ENCODE assay signal across 9 cellular contexts in the genomic region with DNA sequence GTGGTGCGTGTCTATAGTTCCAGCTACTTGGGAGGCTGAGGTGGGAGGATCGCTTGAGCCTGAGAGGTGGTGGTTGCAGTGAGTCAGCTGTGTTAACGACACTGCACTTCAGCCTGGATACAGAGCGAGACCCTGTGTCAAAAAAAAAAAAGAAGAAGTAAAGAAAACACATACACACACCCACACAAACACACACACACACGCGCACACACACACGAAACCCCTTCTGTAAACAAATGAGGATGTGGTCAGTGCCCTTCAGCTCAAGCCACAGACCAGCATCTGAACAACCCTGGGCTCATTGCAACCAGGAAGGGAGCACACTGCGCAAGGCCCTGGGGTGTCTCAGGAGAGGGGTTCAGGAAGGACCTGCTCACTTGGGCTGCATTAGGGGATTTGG. TPM values are rescaled to one million over a fixed set of nuclear protein-coding genes. Genes with fewer than 3 reads are reported as not detected.
DNase-seq lines count a peak whose midpoint lies in the region; ATAC-seq and TF ChIP-seq lines count a peak whose summit lies in the region.
"Had no signal": no experiment of that assay in that cellular context is flagged by ENCODE, and none has a peak within 500 bp of the region (broad histone marks: within the 10 kb centered on the region; RNA-seq: fewer than 3 reads in every experiment).

No MANE protein-coding gene starts in this region.

- H3K27me3 ChIP-seq in left lung, result peaks cover 0 to 59% of the 10 kb centered on the region in 2 donors

- intact Hi-C loops in left lung (cut with DNase I) (no loop called here), posterior vena cava (cut with DNase I) (no loop called here)

- in situ Hi-C loops in KBM-7 (cut with MboI; ENCODE audit: low pct_unique_long_range_greater_than_20kb, low sequenced_read_pairs), result no loop called here

- no peaks in the 10 kb centered on the region for H3K9me3 ChIP-seq in left lung

- DNase-seq in KBM-7, result peak; percentile 59
- DNase-seq in left lung, result peak in 1 of 2 donors; percentile 54
- DNase-seq in NCI-H446 treated with DMSO at 0.1 percent for 48 hours (lab: John Stamatoyannopoulos, UW), result no peak
- DNase-seq in NCI-H2171 (lab: John Stamatoyannopoulos, UW), result no peak
- no peak for DNase-seq in posterior vena cava (ENCODE audit: low spot score)
- no peak for DNase-seq in NCI-H2081 (lab: John Stamatoyannopoulos, UW)

- H3K4me3 ChIP-seq in left lung, result no peak overlapping the region

- no peaks in the 10 kb centered on the region for H3K36me3 ChIP-seq in left lung

- no peaks in the 10 kb centered on the region for H3K4me1 ChIP-seq in left lung

- no peak for TF ChIP-seq CTCF in left lung (IDR thresholded peaks at IDR 0.05)

- no peak overlapping the region for H3K27ac ChIP-seq in left lung

- ATAC-seq in GM18511 (IDR thresholded peaks at IDR 0.05; ENCODE audit: unreplicated experiment) (peak; percentile 78), GM21717 (IDR thresholded peaks at IDR 0.05; ENCODE audit: unreplicated experiment) (peak; percentile 73), left lung (peak; percentile 73)

RNA-seq across cellular contexts. Expression of a gene that starts 47.9 kb away (rescaled TPM):
- not detected for total RNA-seq in left lung
- under 1 TPM; 0.19 to 0.29 TPM for total RNA-seq in posterior vena cava
- total RNA-seq: T-helper 2 cell treated with Interferon-gamma antibody and Interleukin-4, amounts not matched to agents 100 ng/mL and 5 ng/mL, for 36 hours had no signal

RNA-seq across cellular contexts. Expression of a gene that starts 51.3 kb away (rescaled TPM):
- total RNA-seq in left lung (100 to 1,000 TPM; 239 to 341 TPM), posterior vena cava (100 to 1,000 TPM; 111 to 144 TPM)
